In the genomic region with DNA sequence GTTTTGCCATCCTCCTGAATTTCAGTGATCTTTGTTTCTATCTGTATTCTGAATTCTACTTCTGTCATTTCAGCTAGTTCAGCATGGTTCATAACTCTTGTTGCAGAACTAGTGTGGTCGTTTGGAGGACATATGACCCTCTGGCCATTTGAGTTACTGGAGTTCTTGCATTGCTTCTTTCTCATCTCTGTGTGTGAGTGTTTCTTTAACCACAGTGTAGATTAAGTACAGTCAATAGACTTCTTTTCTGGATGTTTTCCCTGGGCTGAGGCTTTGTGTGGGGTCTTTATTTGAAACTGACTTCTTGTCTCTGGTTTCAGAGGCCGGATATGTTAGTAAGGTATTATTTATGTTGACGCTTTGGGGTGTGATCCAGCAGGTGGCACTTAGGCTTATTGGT, we compare ENCODE assay signal across 41 cellular contexts. TPM values are rescaled to one million over a fixed set of nuclear protein-coding genes. Genes with fewer than 3 reads are reported as not detected.
"Had no signal": no experiment of that assay in that cellular context is flagged by ENCODE, and none has a peak within 500 bp of the region (broad histone marks: within the 10 kb centered on the region; RNA-seq: fewer than 3 reads in every experiment).

No MANE protein-coding gene starts in this region.

- H3K36me3 Mint-ChIP-seq: activated naive CD8-positive, alpha-beta T cell treated with anti-CD3 and anti-CD28 coated beads, Interleukin-2, amount 10 ng/mL, durations not matched to agents 7 days and 5 days had no signal

- FAIRE-seq: TTC549 had no signal

- H3K4me3 Mint-ChIP-seq: activated B cell treated with CpG ODN at 0.5 μM for 24 hours; activated CD4-positive, alpha-beta memory T cell treated with anti-CD3 and anti-CD28 coated beads for 36 hours; activated CD4-positive, alpha-beta T cell treated with anti-CD3 and anti-CD28 coated beads, Interleukin-2, amount 10 ng/mL, durations not matched to agents 24 days and 14 days; activated CD8-positive, alpha-beta T cell treated with anti-CD3 and anti-CD28 coated beads for 36 hours; activated naive CD4-positive, alpha-beta T cell treated with anti-CD3 and anti-CD28 coated beads for 36 hours; activated naive CD8-positive, alpha-beta T cell; activated naive CD8-positive, alpha-beta T cell treated with anti-CD3 and anti-CD28 coated beads, Interleukin-2, amount 10 ng/mL, durations not matched to agents 7 days and 5 days; activated naive CD8-positive, alpha-beta T cell treated with anti-CD3 and anti-CD28 coated beads, Interleukin-2, amount 50 U/mL, for 24 hours; activated T-cell treated with anti-CD3 and anti-CD28 coated beads, Interleukin-2, amount 50 U/mL, for 4 hours; activated T-cell treated with anti-CD3 and anti-CD28 coated beads, Interleukin-2, amount 50 U/mL, for 72 hours; activated T-helper 1 cell treated with anti-CD3 and anti-CD28 coated beads, Interleukin-12 subunit alpha, Interleukin-12 subunit beta, Interleukin-2, Interleukin-4 antibody, amounts not matched to agents 30 ng/mL and 10 ng/mL and 1 ng/mL, durations not matched to agents 14 hours and 24 hours and 36 hours; activated T-helper 17 cell treated with anti-CD3 and anti-CD28 coated beads, Interleukin-2, amount 50 U/mL, for 72 hours; T-helper 1 cell treated with Interleukin-12 subunit alpha and Interleukin-12 subunit beta and Interleukin-4 antibody, amounts not matched to agents 30 μg/mL and 1 μg/mL, for 36 hours; T-helper 2 cell treated with Interferon-gamma antibody and Interleukin-4, amounts not matched to agents 5 μg/mL and 100 μg/mL, for 36 hours had no signal

- ATAC-seq: activated CD8-positive, alpha-beta T cell treated with anti-CD3 and anti-CD28 coated beads for 36 hours; activated naive CD8-positive, alpha-beta T cell treated with anti-CD3 and anti-CD28 coated beads, Interleukin-2, amount 50 U/mL, for 24 hours; activated T-cell treated with anti-CD3 and anti-CD28 coated beads, Interleukin-2, amount 50 U/mL, for 4 hours; activated T-cell treated with anti-CD3 and anti-CD28 coated beads, Interleukin-2, amount 50 U/mL, for 72 hours; activated T-helper 17 cell treated with anti-CD3 and anti-CD28 coated beads, Interleukin-2, amount 50 U/mL, for 72 hours; body of pancreas had no signal

- H3K27ac Mint-ChIP-seq: activated B cell treated with CpG ODN at 0.5 μM for 24 hours; activated CD4-positive, alpha-beta memory T cell treated with anti-CD3 and anti-CD28 coated beads for 36 hours; activated CD4-positive, alpha-beta T cell treated with anti-CD3 and anti-CD28 coated beads, Interleukin-2, amount 10 ng/mL, durations not matched to agents 24 days and 14 days; activated CD8-positive, alpha-beta T cell treated with anti-CD3 and anti-CD28 coated beads for 36 hours; activated naive CD4-positive, alpha-beta T cell treated with anti-CD3 and anti-CD28 coated beads for 36 hours; activated naive CD8-positive, alpha-beta T cell; activated naive CD8-positive, alpha-beta T cell treated with anti-CD3 and anti-CD28 coated beads, Interleukin-2, amount 10 ng/mL, durations not matched to agents 7 days and 5 days; activated naive CD8-positive, alpha-beta T cell treated with anti-CD3 and anti-CD28 coated beads, Interleukin-2, amount 50 U/mL, for 24 hours; activated T-cell treated with anti-CD3 and anti-CD28 coated beads, Interleukin-2, amount 50 U/mL, for 72 hours; activated T-helper 1 cell treated with anti-CD3 and anti-CD28 coated beads, Interleukin-12 subunit alpha, Interleukin-12 subunit beta, Interleukin-2, Interleukin-4 antibody, amounts not matched to agents 30 ng/mL and 10 ng/mL and 1 ng/mL, durations not matched to agents 14 hours and 24 hours and 36 hours; activated T-helper 17 cell treated with anti-CD3 and anti-CD28 coated beads, Interleukin-2, amount 50 U/mL, for 72 hours; T-helper 1 cell treated with Interleukin-12 subunit alpha and Interleukin-12 subunit beta and Interleukin-4 antibody, amounts not matched to agents 30 μg/mL and 1 μg/mL, for 36 hours; T-helper 2 cell treated with Interferon-gamma antibody and Interleukin-4, amounts not matched to agents 5 μg/mL and 100 μg/mL, for 36 hours had no signal

- H3K27ac ChIP-seq: ascending aorta, body of pancreas, brain microvascular endothelial cell, breast epithelium, VCaP had no signal

- H3K36me3 ChIP-seq: ascending aorta, brain microvascular endothelial cell, breast epithelium had no signal

- H3K4me3 ChIP-seq: ascending aorta, body of pancreas, breast epithelium had no signal

- DNase-seq: activated B cell treated with CpG ODN at 0.5 μM for 24 hours; activated CD4-positive, alpha-beta memory T cell treated with anti-CD3 and anti-CD28 coated beads for 36 hours; activated CD4-positive, alpha-beta T cell treated with anti-CD3 and anti-CD28 coated beads for 4 hours; activated CD4-positive, alpha-beta T cell treated with anti-CD3 and anti-CD28 coated beads, Interleukin-2, amount 10 ng/mL, durations not matched to agents 24 days and 14 days; activated CD4-positive, alpha-beta T cell treated with anti-CD3 and anti-CD28 coated beads, Interleukin-2, amount 50 U/mL, for 1 hour; activated CD4-positive, alpha-beta T cell treated with anti-CD3 and anti-CD28 coated beads, Interleukin-2, amount 50 U/mL, for 4 hours; activated CD4-positive, CD25-positive, alpha-beta regulatory T cell treated with anti-CD3 and anti-CD28 coated beads, Interleukin-2, amount 50 U/mL, for 72 hours; activated CD8-positive, alpha-beta memory T cell treated with anti-CD3 and anti-CD28 coated beads, Interleukin-2, amount 50 U/mL, for 4 hours; activated CD8-positive, alpha-beta T cell treated with anti-CD3 and anti-CD28 coated beads for 36 hours; activated effector memory CD4-positive, alpha-beta T cell treated with anti-CD3 and anti-CD28 coated beads, Interleukin-2, amount 50 U/mL, for 16 hours; activated gamma-delta T cell treated with Interleukin-2 at 50 U/mL for 16 hours; activated naive CD4-positive, alpha-beta T cell; activated naive CD4-positive, alpha-beta T cell treated with anti-CD3 and anti-CD28 coated beads for 36 hours; activated naive CD4-positive, alpha-beta T cell treated with anti-CD3 and anti-CD28 coated beads, Interleukin-2, amount 50 U/mL, for 16 hours; activated naive CD8-positive, alpha-beta T cell treated with anti-CD3 and anti-CD28 coated beads, Interleukin-2, amount 10 ng/mL, durations not matched to agents 7 days and 5 days; activated naive CD8-positive, alpha-beta T cell treated with anti-CD3 and anti-CD28 coated beads, Interleukin-2, amount 50 U/mL, for 24 hours; activated T-cell treated with anti-CD3 and anti-CD28 coated beads for 4 hours; activated T-cell treated with anti-CD3 and anti-CD28 coated beads, Interleukin-2, amount 50 U/mL, for 1 hour; activated T-cell treated with anti-CD3 and anti-CD28 coated beads, Interleukin-2, amount 50 U/mL, for 4 hours; activated T-cell treated with anti-CD3 and anti-CD28 coated beads, Interleukin-2, amount 50 U/mL, for 72 hours; amygdala; anterior cingulate cortex; body of pancreas; brain microvascular endothelial cell; central memory CD4-positive, alpha-beta T cell; T-helper 1 cell; T-helper 2 cell; T-helper 9 cell had no signal

- H3K4me1 Mint-ChIP-seq: activated B cell treated with CpG ODN at 0.5 μM for 24 hours; activated CD4-positive, alpha-beta T cell treated with anti-CD3 and anti-CD28 coated beads, Interleukin-2, amount 10 ng/mL, durations not matched to agents 24 days and 14 days; activated naive CD8-positive, alpha-beta T cell treated with anti-CD3 and anti-CD28 coated beads, Interleukin-2, amount 10 ng/mL, durations not matched to agents 7 days and 5 days; activated naive CD8-positive, alpha-beta T cell treated with anti-CD3 and anti-CD28 coated beads, Interleukin-2, amount 50 U/mL, for 24 hours; activated T-helper 17 cell treated with anti-CD3 and anti-CD28 coated beads, Interleukin-2, amount 50 U/mL, for 72 hours had no signal

- H3K4me1 ChIP-seq: ascending aorta, breast epithelium had no signal

- H3K27me3 ChIP-seq: ascending aorta, body of pancreas, brain microvascular endothelial cell had no signal

- H3K9me3 ChIP-seq: body of pancreas had no signal

RNA-seq across cellular contexts. Expression of a gene that starts 14.7 kb away (rescaled TPM):
- total RNA-seq: activated B cell treated with CpG ODN at 0.5 μM for 24 hours; activated CD4-positive, alpha-beta memory T cell treated with anti-CD3 and anti-CD28 coated beads for 36 hours; activated CD8-positive, alpha-beta memory T cell treated with anti-CD3 and anti-CD28 coated beads for 36 hours; activated CD8-positive, alpha-beta T cell treated with anti-CD3 and anti-CD28 coated beads for 36 hours; activated naive CD4-positive, alpha-beta T cell treated with anti-CD3 and anti-CD28 coated beads for 36 hours; activated naive CD8-positive, alpha-beta T cell treated with anti-CD3 and anti-CD28 coated beads, Interleukin-2, amount 10 ng/mL, durations not matched to agents 7 days and 5 days; activated T-cell treated with anti-CD3 and anti-CD28 coated beads, Interleukin-2, amount 50 U/mL, for 4 hours; activated T-cell treated with anti-CD3 and anti-CD28 coated beads, Interleukin-2, amount 50 U/mL, for 72 hours; activated T-helper 17 cell treated with anti-CD3 and anti-CD28 coated beads, Interleukin-2, amount 50 U/mL, for 72 hours; ascending aorta; body of pancreas; breast epithelium; cardiac septum had no signal

RNA-seq across cellular contexts. Expression of a gene that starts 38.2 kb away (rescaled TPM):
- total RNA-seq: activated B cell treated with CpG ODN at 0.5 μM for 24 hours; activated CD4-positive, alpha-beta memory T cell treated with anti-CD3 and anti-CD28 coated beads for 36 hours; activated CD4-positive, alpha-beta T cell treated with anti-CD3 and anti-CD28 coated beads, Interleukin-2, amount 10 ng/mL, durations not matched to agents 24 days and 14 days; activated CD8-positive, alpha-beta memory T cell treated with anti-CD3 and anti-CD28 coated beads for 36 hours; activated CD8-positive, alpha-beta T cell treated with anti-CD3 and anti-CD28 coated beads for 36 hours; activated naive CD4-positive, alpha-beta T cell treated with anti-CD3 and anti-CD28 coated beads for 36 hours; activated naive CD8-positive, alpha-beta T cell treated with anti-CD3 and anti-CD28 coated beads, Interleukin-2, amount 10 ng/mL, durations not matched to agents 7 days and 5 days; activated T-cell treated with anti-CD3 and anti-CD28 coated beads, Interleukin-2, amount 50 U/mL, for 4 hours; activated T-cell treated with anti-CD3 and anti-CD28 coated beads, Interleukin-2, amount 50 U/mL, for 72 hours; activated T-helper 1 cell treated with anti-CD3 and anti-CD28 coated beads, Interleukin-12 subunit alpha, Interleukin-12 subunit beta, Interleukin-2, Interleukin-4 antibody, amounts not matched to agents 30 ng/mL and 10 ng/mL and 1 ng/mL, durations not matched to agents 14 hours and 24 hours and 36 hours; activated T-helper 17 cell treated with anti-CD3 and anti-CD28 coated beads, Interleukin-2, amount 50 U/mL, for 72 hours; ascending aorta; body of pancreas; breast epithelium; cardiac septum; cerebellum had no signal
- polyA plus RNA-seq: adipose tissue had no signal
